In the genomic region with DNA sequence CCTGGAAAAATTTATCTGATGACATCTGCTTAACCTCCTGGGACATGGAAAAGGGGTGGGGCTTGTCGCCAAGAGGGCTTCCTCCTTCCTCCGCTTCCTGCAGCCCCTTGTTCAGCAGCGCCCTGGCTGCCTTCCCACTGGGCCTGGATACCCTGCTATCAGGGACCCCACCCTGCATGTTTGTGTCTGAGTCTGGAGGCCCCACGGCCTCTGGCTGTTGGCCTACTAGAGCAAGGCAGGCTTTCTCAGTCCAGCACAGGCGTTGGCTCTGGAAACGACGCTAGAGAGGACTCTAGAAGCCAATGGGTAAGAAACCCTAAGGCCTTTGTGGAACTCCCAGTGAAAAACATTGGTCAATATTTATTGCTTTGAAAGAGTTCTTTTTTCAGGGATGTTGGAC, we compare ENCODE assay signal across 17 cellular contexts.
A peak's percentile ranks its signal among the peaks of the same experiment; 100 is the strongest.
DNase-seq lines count a peak whose midpoint lies in the region; ATAC-seq and TF ChIP-seq lines count a peak whose summit lies in the region.
"Had no signal": no experiment of that assay in that cellular context is flagged by ENCODE, and none has a peak within 500 bp of the region (broad histone marks: within the 10 kb centered on the region; RNA-seq: fewer than 3 reads in every experiment).

No MANE protein-coding gene starts in this region.

- WGBS in thyroid gland, 2 donors: 59 to 71% methylated on average over 6 to 7 of the region's 7 CpGs

- H3K4me3 ChIP-seq in ascending aorta: no peak overlapping the region
- H3K4me3 ChIP-seq in mucosa of descending colon: no peak overlapping the region
- H3K4me3 ChIP-seq in thyroid gland (replicated peaks in 1 of 3): no peak overlapping the region
- H3K4me3 ChIP-seq: BLaER1 had no signal

- no peaks in the 10 kb centered on the region for H3K9me3 ChIP-seq in ascending aorta
- no peaks in the 10 kb centered on the region for H3K9me3 ChIP-seq in mucosa of descending colon
- H3K9me3 ChIP-seq in thyroid gland: no peaks in the 10 kb centered on the region

- DNase-seq in ascending aorta (ENCODE audit: low spot score in 2 of 2) (peak in 1 of 2 donors; percentile 70), Right ventricle myocardium superior (peak; percentile 90), mucosa of descending colon (peak; percentile 25 to 54 (median 36)), thyroid gland (peak; percentile 22 to 25), NCI-H2029 treated with DMSO at 0.1 percent for 48 hours (lab: John Stamatoyannopoulos, UW) (no peak), LoVo (ENCODE audit: low spot score) (no peak), SW480 (ENCODE audit: low spot score) (no peak)
- DNase-seq: activated CD4-positive, alpha-beta T cell treated with anti-CD3 and anti-CD28 coated beads, Interleukin-2, amount 50 U/mL, for 4 hours; activated effector memory CD4-positive, alpha-beta T cell treated with Interleukin-2 at 50 U/mL for 16 hours; DND-41; KG1; NCI-H1436; NCI-H526; nucleus accumbens; T1000 had no signal

- peaks cover 5 to 34% of the 10 kb centered on the region in 2 donors for H3K4me1 ChIP-seq in ascending aorta
- H3K4me1 ChIP-seq in mucosa of descending colon (ENCODE audit: low read depth): peaks cover 15% of the 10 kb centered on the region
- H3K4me1 ChIP-seq in thyroid gland: peaks cover 0 to 22% of the 10 kb centered on the region in 2 donors

- peak overlapping the region; percentile 74 to 80 for H3K27ac ChIP-seq in ascending aorta
- peak overlapping the region in 2 of 3 donors; percentile 56 to 58 for H3K27ac ChIP-seq in thyroid gland
- H3K27ac ChIP-seq: BLaER1 had no signal

- H3K27me3 ChIP-seq in ascending aorta: no peaks in the 10 kb centered on the region
- no peaks in the 10 kb centered on the region for H3K27me3 ChIP-seq in thyroid gland
- H3K27me3 ChIP-seq: BLaER1 had no signal

- H3K36me3 ChIP-seq in ascending aorta (no peaks in the 10 kb centered on the region), mucosa of descending colon (ENCODE audit: low read depth) (no peaks in the 10 kb centered on the region), thyroid gland (no peaks in the 10 kb centered on the region)
- H3K36me3 ChIP-seq: BLaER1 had no signal

- intact Hi-C loops in ascending aorta (cut with DNase I): no loop called here
- intact Hi-C loops in Right ventricle myocardium superior (cut with DNase I): no loop called here
- intact Hi-C loops in mucosa of descending colon (cut with DNase I, micrococcal nuclease): no loop called here
- intact Hi-C loops in thyroid gland (cut with DNase I): no loop called here

- ATAC-seq in Right ventricle myocardium superior (ENCODE audit: poor library complexity) (peak; percentile 90), mucosa of descending colon (no peak), HG02571 (IDR thresholded peaks at IDR 0.05; ENCODE audit: unreplicated experiment) (no peak)

- TF ChIP-seq CTCF in ascending aorta (IDR thresholded peaks at IDR 0.05): no peak
- TF ChIP-seq CTCF in mucosa of descending colon (IDR thresholded peaks at IDR 0.05): no peak
- TF ChIP-seq CTCF in thyroid gland (IDR thresholded peaks at IDR 0.05): no peak

- no peak for TF ChIP-seq POLR2A in thyroid gland (IDR thresholded peaks at IDR 0.05)

Comparison
In these comparisons a context has a peak if more than half of its experiments do, and no peak if none do; other contexts are left out.
1. DNase-seq: peak in Right ventricle myocardium superior (single experiment), mucosa of descending colon (3 of 3) and thyroid gland (2 of 2); none in NCI-H2029 treated with DMSO at 0.1 percent for 48 hours (single experiment), LoVo (single experiment) and SW480 (single experiment).